Comparison of ENCODE assay signal across 8 cellular contexts in the genomic region with DNA sequence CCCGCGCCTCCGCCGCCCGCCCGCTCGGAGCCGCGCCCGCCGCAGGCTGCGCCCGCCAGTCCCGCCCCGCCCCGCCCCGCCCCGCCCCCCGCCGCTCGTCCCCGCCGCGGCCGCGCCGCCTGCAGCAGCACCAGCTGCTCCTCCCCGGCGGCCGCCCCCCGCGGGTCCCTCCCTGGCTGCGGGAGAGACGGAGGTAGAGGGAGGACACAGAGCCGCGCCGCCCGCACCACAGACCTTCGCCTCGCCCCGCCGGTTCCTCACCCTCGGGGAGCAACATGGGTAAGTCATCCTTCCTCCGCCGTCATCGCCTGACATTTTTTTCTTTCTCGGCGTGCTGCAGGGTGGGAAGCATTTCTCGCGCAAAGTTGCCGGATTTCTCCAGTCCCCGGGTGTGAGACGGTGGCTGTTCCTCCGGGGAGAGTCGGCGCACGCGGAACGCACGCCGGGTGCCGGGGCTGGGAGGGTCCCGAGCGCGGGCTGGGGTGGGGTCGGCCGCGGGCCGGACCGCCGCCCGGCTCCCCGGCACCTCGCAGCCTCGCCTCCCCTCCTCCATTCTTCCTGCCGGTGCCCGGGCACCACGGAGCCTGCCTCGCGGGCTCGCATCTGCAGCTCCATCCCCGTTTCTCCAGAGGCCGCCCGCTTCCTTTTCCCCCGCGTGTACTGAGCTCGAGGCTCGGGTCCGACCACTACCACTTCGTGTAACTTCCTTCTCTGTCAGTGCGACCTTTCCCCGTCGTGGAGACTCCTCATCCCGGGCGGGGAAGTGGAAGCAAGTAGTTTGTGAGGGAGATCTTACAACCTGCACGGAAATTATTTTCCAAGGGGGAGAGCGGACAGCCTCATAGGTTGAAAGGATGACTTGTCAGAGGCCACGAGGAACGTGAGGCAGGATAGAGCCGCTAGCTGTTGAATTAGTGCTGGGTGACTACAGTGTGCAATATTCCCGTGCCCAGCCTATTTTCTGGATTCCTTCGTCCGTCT. TPM values are rescaled to one million over a fixed set of nuclear protein-coding genes. Genes with fewer than 3 reads are reported as not detected.
DNase-seq lines count a peak whose midpoint lies in the region; ATAC-seq and TF ChIP-seq lines count a peak whose summit lies in the region.

A gene with protein sequence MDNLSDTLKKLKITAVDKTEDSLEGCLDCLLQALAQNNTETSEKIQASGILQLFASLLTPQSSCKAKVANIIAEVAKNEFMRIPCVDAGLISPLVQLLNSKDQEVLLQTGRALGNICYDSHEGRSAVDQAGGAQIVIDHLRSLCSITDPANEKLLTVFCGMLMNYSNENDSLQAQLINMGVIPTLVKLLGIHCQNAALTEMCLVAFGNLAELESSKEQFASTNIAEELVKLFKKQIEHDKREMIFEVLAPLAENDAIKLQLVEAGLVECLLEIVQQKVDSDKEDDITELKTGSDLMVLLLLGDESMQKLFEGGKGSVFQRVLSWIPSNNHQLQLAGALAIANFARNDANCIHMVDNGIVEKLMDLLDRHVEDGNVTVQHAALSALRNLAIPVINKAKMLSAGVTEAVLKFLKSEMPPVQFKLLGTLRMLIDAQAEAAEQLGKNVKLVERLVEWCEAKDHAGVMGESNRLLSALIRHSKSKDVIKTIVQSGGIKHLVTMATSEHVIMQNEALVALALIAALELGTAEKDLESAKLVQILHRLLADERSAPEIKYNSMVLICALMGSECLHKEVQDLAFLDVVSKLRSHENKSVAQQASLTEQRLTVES (plus strand): TSS at position 94 of the 981 bp plus-strand sequence. CDS start 182 bp downstream, at position 276.

- peaks cover 19% of the 10 kb centered on the region for H3K36me3 Mint-ChIP-seq in activated CD8-positive, alpha-beta memory T cell treated with anti-CD3 and anti-CD28 coated beads, Interleukin-2, amount 10 ng/mL, durations not matched to agents 7 days and 5 days

- no peaks in the 10 kb centered on the region for H3K9me3 Mint-ChIP-seq in activated CD8-positive, alpha-beta memory T cell treated with anti-CD3 and anti-CD28 coated beads, Interleukin-2, amount 10 ng/mL, durations not matched to agents 7 days and 5 days (ENCODE audit: low read depth)

- peak within 1 kb of the TSS; percentile 81 for H3K4me3 ChIP-seq in AG04449 (ENCODE audit: low read depth, low read length)

- peak; percentile 32 for TF ChIP-seq POLR2A in erythroblast (IDR thresholded peaks at IDR 0.05; ENCODE audit: low read length)

- TF ChIP-seq CTCF in AG04449 (IDR thresholded peaks at IDR 0.05; ENCODE audit: insufficient read depth, low read length, missing control alignments) = no peak

- peak; percentile 23 for ATAC-seq in GM18867 (IDR thresholded peaks at IDR 0.05; ENCODE audit: unreplicated experiment)
- ATAC-seq in HG03103 (IDR thresholded peaks at IDR 0.05; ENCODE audit: low read depth, unreplicated experiment) = peak; percentile 9
- ATAC-seq in activated CD8-positive, alpha-beta memory T cell treated with anti-CD3 and anti-CD28 coated beads, Interleukin-2, amount 10 ng/mL, durations not matched to agents 7 days and 5 days = peak; percentile 69

- peaks cover 49% of the 10 kb centered on the region for H3K4me1 Mint-ChIP-seq in activated CD8-positive, alpha-beta memory T cell treated with anti-CD3 and anti-CD28 coated beads, Interleukin-2, amount 10 ng/mL, durations not matched to agents 7 days and 5 days

- DNase-seq in AG04449 (ENCODE audit: low read depth, low spot score) (no peak), NCI-H510A (lab: John Stamatoyannopoulos, UW) (peak; percentile 13), erythroblast (lab: John Stamatoyannopoulos, UW) (peak; percentile 56 to 61), mucosa of gallbladder (ENCODE audit: low spot score) (peak; percentile 26)
- DNase-seq in activated CD8-positive, alpha-beta memory T cell treated with anti-CD3 and anti-CD28 coated beads, Interleukin-2, amount 10 ng/mL, durations not matched to agents 7 days and 5 days = peak; percentile 81
- peak; percentile 29 to 56 for DNase-seq in stimulated activated CD8-positive, alpha-beta memory T cell treated with anti-CD3 and anti-CD28 coated beads, Interleukin-7, amount 100 ng/mL, for 4 hours (ENCODE audit: low read depth in 2 of 2)

- CTCF ChIA-PET in AG04449 (lab: Yijun Ruan, JAX) = interaction anchor here (0.8 to 1.5 kb wide), 3 partner anchors 115 to 733 kb away, joined by 3 to 4 read pairs (median 3); no protein-coding TSS in a partner anchor
- CTCF ChIA-PET in activated CD8-positive, alpha-beta memory T cell treated with anti-CD3 and anti-CD28 coated beads, Interleukin-2, amount 10 ng/mL, durations not matched to agents 7 days and 5 days (lab: Charles Lee) = interaction anchor here (0.7 to 2.3 kb wide), 10 partner anchors 8 to 733 kb away, joined by 3 to 8 read pairs (median 4); a partner anchor contains a TSS

- H3K4me3 Mint-ChIP-seq in activated CD8-positive, alpha-beta memory T cell treated with anti-CD3 and anti-CD28 coated beads, Interleukin-2, amount 10 ng/mL, durations not matched to agents 7 days and 5 days = peak within 1 kb of the TSS; percentile 99

- H3K27me3 Mint-ChIP-seq in activated CD8-positive, alpha-beta memory T cell treated with anti-CD3 and anti-CD28 coated beads, Interleukin-2, amount 10 ng/mL, durations not matched to agents 7 days and 5 days = no peaks in the 10 kb centered on the region

- POLR2A ChIA-PET in AG04449 (lab: Yijun Ruan, JAX) = interaction anchor here (0.5 to 1.7 kb wide), 13 partner anchors 9 to 827 kb away, joined by 3 to 8 read pairs (median 3); a partner anchor contains a TSS

- peak within 1 kb of the TSS; percentile 97 for H3K27ac Mint-ChIP-seq in activated CD8-positive, alpha-beta memory T cell treated with anti-CD3 and anti-CD28 coated beads, Interleukin-2, amount 10 ng/mL, durations not matched to agents 7 days and 5 days

RNA-seq across cellular contexts. Expression of the gene that starts here (rescaled TPM):
- total RNA-seq in activated CD8-positive, alpha-beta memory T cell treated with anti-CD3 and anti-CD28 coated beads, Interleukin-2, amount 10 ng/mL, durations not matched to agents 7 days and 5 days = 10 to 100 TPM; 55.8 to 57.2 TPM
- 33.4 TPM for total RNA-seq in mucosa of gallbladder

Comparison
In these comparisons a context has a peak if more than half of its experiments do, and no peak if none do; other contexts are left out.
1. ATAC-seq: peak in every context shown above with its lines; median percentile 69 in activated CD8-positive, alpha-beta memory T cell treated with anti-CD3 and anti-CD28 coated beads, Interleukin-2, amount 10 ng/mL, durations not matched to agents 7 days and 5 days; 23 in GM18867; 9 in HG03103.